In genomic region chr2:84894758-84895520, GRCh38 we compare ENCODE assay signal across 8 cellular contexts. TPM values are rescaled to one million over a fixed set of nuclear protein-coding genes. Genes with fewer than 3 reads are reported as not detected.
A peak's percentile ranks its signal among the peaks of the same experiment; 100 is the strongest.
DNase-seq lines count a peak whose midpoint lies in the region; ATAC-seq and TF ChIP-seq lines count a peak whose summit lies in the region.

No MANE protein-coding gene starts in this region.

- no peaks in the 10 kb centered on the region for H3K36me3 ChIP-seq in subcutaneous abdominal adipose tissue (ENCODE audit: control insufficient read depth in 5 of 5, insufficient read depth in 5 of 5, low read length in 5 of 5)
- H3K36me3 ChIP-seq in PC-3 (ENCODE audit: low read depth, low read length), result no peaks in the 10 kb centered on the region
- no peaks in the 10 kb centered on the region for H3K36me3 ChIP-seq in PC-9 (ENCODE audit: low read depth)

- H3K27me3 ChIP-seq in subcutaneous abdominal adipose tissue (ENCODE audit: control insufficient read depth in 5 of 5, insufficient read depth in 4 of 5, low read length in 5 of 5), result no peaks in the 10 kb centered on the region
- H3K27me3 ChIP-seq in PC-3 (ENCODE audit: low read length), result no peaks in the 10 kb centered on the region
- no peaks in the 10 kb centered on the region for H3K27me3 ChIP-seq in PC-9 (ENCODE audit: insufficient read depth, low read depth)

- H3K79me2 ChIP-seq in PC-3 (ENCODE audit: low read length), result no peaks in the 10 kb centered on the region
- H3K79me2 ChIP-seq in PC-9 (ENCODE audit: low read depth), result no peaks in the 10 kb centered on the region

- no peak overlapping the region for H3K9ac ChIP-seq in subcutaneous abdominal adipose tissue (ENCODE audit: low read length in 5 of 5)
- H3K9ac ChIP-seq in PC-3 (ENCODE audit: low read length), result no peak overlapping the region

- TF ChIP-seq CTCF in fibroblast of mammary gland (conservative IDR thresholded peaks at IDR 0.05; ENCODE audit: control insufficient read depth, insufficient read depth, low read depth, low read length) (no peak), PC-3 (conservative IDR thresholded peaks at IDR 0.05; ENCODE audit: low read depth, low read length) (no peak), PC-9 (conservative IDR thresholded peaks at IDR 0.05) (no peak)

- no peaks in the 10 kb centered on the region for H4K20me1 ChIP-seq in PC-3 (ENCODE audit: low read length)
- H4K20me1 ChIP-seq in PC-9 (ENCODE audit: insufficient read depth), result no peaks in the 10 kb centered on the region

- H2AFZ ChIP-seq in PC-3 (ENCODE audit: low read length), result no peak overlapping the region
- H2AFZ ChIP-seq in PC-9, result no peak overlapping the region

- POLR2A ChIA-PET in PC-3 (lab: Charles Lee; ENCODE audit: unreplicated experiment), result no interaction called here
- POLR2A ChIA-PET in PC-9 (lab: Charles Lee; ENCODE audit: unreplicated experiment), result no interaction called here

- H3K4me1 ChIP-seq in subcutaneous abdominal adipose tissue (ENCODE audit: control insufficient read depth in 5 of 5, insufficient read depth in 5 of 5, low read length in 5 of 5) (peaks cover 15 to 52% (median 39%) of the 10 kb centered on the region in 5 donors), PC-3 (ENCODE audit: insufficient read depth, low read length) (peaks cover 13% of the 10 kb centered on the region), PC-9 (replicated peaks; ENCODE audit: insufficient read depth) (peaks cover 14% of the 10 kb centered on the region)

- DNase-seq in activated T-cell treated with anti-CD3 and anti-CD28 coated beads, Interleukin-2, amount 50 U/mL, for 4 hours, result no peak
- no peak for DNase-seq in activated T-cell treated with anti-CD3 and anti-CD28 coated beads for 4 hours
- peak; percentile 69 for DNase-seq in fibroblast of mammary gland (ENCODE audit: low read depth)
- no peak for DNase-seq in PC-3
- DNase-seq in PC-9, result no peak

- TF ChIP-seq POLR2A in Raji (IDR thresholded peaks at IDR 0.05; ENCODE audit: insufficient read depth, low read depth, low read length), result peak; percentile 38; the same call in 1 of the 2 replicates

- peak overlapping the region; percentile 49 for H3K4me3 Mint-ChIP-seq in activated T-cell treated with anti-CD3 and anti-CD28 coated beads, Interleukin-2, amount 50 U/mL, for 4 hours

- BruUV-seq in PC-3 (replicated peaks; lab: Mats Ljungman, UMichigan) (no TSS peak), PC-9 (replicated peaks; lab: Mats Ljungman, UMichigan) (no TSS peak)

- H3K9me3 ChIP-seq in subcutaneous abdominal adipose tissue (ENCODE audit: control insufficient read depth in 5 of 5, low read length in 5 of 5) (no peaks in the 10 kb centered on the region), PC-3 (ENCODE audit: low read length) (no peaks in the 10 kb centered on the region), PC-9 (ENCODE audit: insufficient read depth, low read depth) (no peaks in the 10 kb centered on the region)

- CTCF ChIA-PET in PC-3 (lab: Charles Lee) (no interaction called here), PC-9 (lab: Charles Lee) (no interaction called here)

- peak overlapping the region; percentile 61 for H3K27ac ChIP-seq in subcutaneous abdominal adipose tissue (ENCODE audit: low read depth, low read length)
- no peak overlapping the region for H3K27ac ChIP-seq in PC-3 (ENCODE audit: low read length)
- H3K27ac ChIP-seq in PC-9, result no peak overlapping the region

- H3F3A ChIP-seq in PC-3 (ENCODE audit: low read length, unreplicated experiment) (no peaks in the 10 kb centered on the region), PC-9 (ENCODE audit: insufficient read depth, low read depth) (peaks cover 6% of the 10 kb centered on the region; the same call in 1 of the 2 replicates)

- H3K9me3 Mint-ChIP-seq in activated T-cell treated with anti-CD3 and anti-CD28 coated beads, Interleukin-2, amount 50 U/mL, for 4 hours, result no peaks in the 10 kb centered on the region

- intact Hi-C loops in PC-3 (cut with micrococcal nuclease), result no loop called here
- intact Hi-C loops in PC-9 (cut with micrococcal nuclease; ENCODE audit: unreplicated experiment), result no loop called here

- H3K4me2 ChIP-seq in PC-3 (ENCODE audit: low read length), result no peak overlapping the region
- no peak overlapping the region for H3K4me2 ChIP-seq in PC-9

- H3K27me3 Mint-ChIP-seq in activated T-cell treated with anti-CD3 and anti-CD28 coated beads, Interleukin-2, amount 50 U/mL, for 4 hours (ENCODE audit: low read depth), result no peaks in the 10 kb centered on the region

- H3K9me2 ChIP-seq in PC-3 (replicated peaks; ENCODE audit: low read length) (no peaks in the 10 kb centered on the region), PC-9 (ENCODE audit: insufficient read depth) (no peaks in the 10 kb centered on the region)

- H3K4me3 ChIP-seq in fibroblast of mammary gland (ENCODE audit: control insufficient read depth, low read depth, low read length), result no peak overlapping the region
- H3K4me3 ChIP-seq in subcutaneous abdominal adipose tissue (ENCODE audit: low read depth in 1 of 5, low read length in 5 of 5), result no peak overlapping the region
- H3K4me3 ChIP-seq in PC-3 (ENCODE audit: low read length), result no peak overlapping the region
- H3K4me3 ChIP-seq in PC-9, result no peak overlapping the region

- peaks cover 61% of the 10 kb centered on the region for H3K4me1 Mint-ChIP-seq in activated T-cell treated with anti-CD3 and anti-CD28 coated beads, Interleukin-2, amount 50 U/mL, for 4 hours (ENCODE audit: low read depth)

- ATAC-seq in activated T-cell treated with anti-CD3 and anti-CD28 coated beads, Interleukin-2, amount 50 U/mL, for 4 hours, result peak; percentile 42 to 60
- ATAC-seq in PC-3, result no peak
- ATAC-seq in HG03175 (IDR thresholded peaks at IDR 0.05; ENCODE audit: unreplicated experiment), result no peak

- H3K36me3 Mint-ChIP-seq in activated T-cell treated with anti-CD3 and anti-CD28 coated beads, Interleukin-2, amount 50 U/mL, for 4 hours (ENCODE audit: insufficient read depth), result no peaks in the 10 kb centered on the region

RNA-seq across cellular contexts. Expression of gene TMSB10, which starts 10.5 kb away (rescaled TPM):
- total RNA-seq in activated T-cell treated with anti-CD3 and anti-CD28 coated beads, Interleukin-2, amount 50 U/mL, for 4 hours, result 1,000 to 10,000 TPM; 1,023 to 1,175 (median 1,139) TPM
- total RNA-seq in PC-3 (2014; rRNA removed) (4,758 and 5,246 TPM in 2 replicates), PC-9 (2021) (1,668 and 1,769 TPM in 2 replicates)

RNA-seq across cellular contexts. Expression of gene TRABD2A, which starts 14.1 kb away (rescaled TPM):
- total RNA-seq in activated T-cell treated with anti-CD3 and anti-CD28 coated beads, Interleukin-2, amount 50 U/mL, for 4 hours, result 10 to 100 TPM; 21.2 to 29.4 (median 22.2) TPM
- 2.0 and 4.0 TPM in 2 replicates for total RNA-seq in PC-3 (2014; rRNA removed)
- total RNA-seq in PC-9 (2021), result 0.88 and 2.2 TPM in 2 replicates

Comparison
In these comparisons a context has a peak if more than half of its experiments do, and no peak if none do; other contexts are left out.
1. ATAC-seq: peak in activated T-cell treated with anti-CD3 and anti-CD28 coated beads, Interleukin-2, amount 50 U/mL, for 4 hours (2 of 2); none in PC-3 (single experiment) and HG03175 (single experiment).